Comparison of ENCODE assay signal across 8 cellular contexts in the genomic region with DNA sequence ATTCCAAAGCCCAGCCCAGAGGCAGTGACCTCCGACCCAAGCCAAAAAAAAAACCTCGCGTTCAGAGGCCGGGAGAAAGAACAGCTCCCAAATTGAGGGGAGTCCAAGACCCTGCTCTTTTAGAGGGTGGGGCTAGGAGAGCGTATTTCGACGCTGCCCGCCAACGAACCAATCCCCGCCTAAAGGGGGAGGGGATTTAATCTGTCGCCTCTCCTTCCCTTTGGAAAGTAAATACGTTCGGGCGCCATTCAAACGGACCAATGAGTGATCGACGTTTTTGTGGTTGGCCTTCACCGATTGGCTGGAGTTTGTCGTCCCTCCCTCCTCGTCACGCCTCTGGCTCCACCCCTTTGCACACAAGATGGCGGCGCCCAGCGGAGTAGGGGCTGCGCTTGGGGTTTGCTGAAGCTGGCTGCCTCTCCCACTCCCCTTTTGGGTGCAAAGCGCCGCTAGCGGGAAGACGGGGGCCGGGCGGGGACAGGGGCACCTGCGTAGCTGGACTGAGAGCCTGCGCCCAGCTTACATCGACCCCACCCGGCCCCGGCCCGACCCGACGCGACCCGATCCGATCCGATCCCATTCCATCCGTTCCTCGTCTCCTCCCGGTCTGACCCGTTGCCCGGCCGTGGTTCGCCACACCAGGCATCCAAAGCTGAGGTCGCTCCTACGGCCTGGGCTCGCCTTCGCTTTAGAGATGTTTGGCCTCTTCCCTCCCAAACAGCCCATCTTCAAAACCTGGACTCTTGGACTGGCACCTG.
DNase-seq lines count a peak whose midpoint lies in the region; ATAC-seq lines count a peak whose summit lies in the region.

A gene (plus strand): TSS at position 355 of the 758 bp plus-strand sequence. CDS start 596 bp downstream, outside the sequence.

- peak within 1 kb of the TSS; percentile 63 for H3K27ac ChIP-seq in cingulate gyrus (ENCODE audit: low read depth, low read length)

- DNase-seq in Ammon's horn (ENCODE audit: low spot score) (peak; percentile 99), GM19238 (ENCODE audit: insufficient read length, low spot score) (peak; percentile 99), NCI-H524 (lab: John Stamatoyannopoulos, UW) (peak; percentile 96 to 98), kidney glomerular epithelial cell (lab: John Stamatoyannopoulos, UW) (peak; percentile 95)
- DNase-seq in activated CD4-positive, alpha-beta T cell treated with anti-CD3 and anti-CD28 coated beads for 4 hours = peak; percentile 92 to 95
- DNase-seq in stimulated activated CD4-positive, alpha-beta T cell treated with anti-CD3 and anti-CD28 coated beads, Interleukin-1b, Interleukin-23, amount 100 ng/mL, for 1 hour (ENCODE audit: low read depth in 2 of 2) = peak; percentile 80 to 84

- peak; percentile 93 for ATAC-seq in HG03442 (IDR thresholded peaks at IDR 0.05; ENCODE audit: unreplicated experiment)

Comparison
In these comparisons a context has a peak if more than half of its experiments do, and no peak if none do; other contexts are left out.
1. Peak in every context shown above with its lines: DNase-seq, ATAC-seq and H3K27ac ChIP-seq.